ENCODE assay signal across 10 cellular contexts in genomic region chr10:58641095-58641531, GRCh38.
DNase-seq lines count a peak whose midpoint lies in the region; ATAC-seq, FAIRE-seq and TF ChIP-seq lines count a peak whose summit lies in the region.
"Had no signal": no experiment of that assay in that cellular context is flagged by ENCODE, and none has a peak within 500 bp of the region (broad histone marks: within the 10 kb centered on the region; RNA-seq: fewer than 3 reads in every experiment).

No MANE protein-coding gene starts in this region.

- H3K36me3 ChIP-seq in Caco-2 (ENCODE audit: control insufficient read depth, insufficient read depth, low read length) (no peaks in the 10 kb centered on the region), mucosa of descending colon (ENCODE audit: low read depth) (no peaks in the 10 kb centered on the region)

- H3K4me3 Mint-ChIP-seq in Caco-2 (ENCODE audit: unreplicated experiment): peak overlapping the region; percentile 44

- no peaks in the 10 kb centered on the region for H3K9me3 ChIP-seq in Caco-2
- H3K9me3 ChIP-seq in mucosa of descending colon: no peaks in the 10 kb centered on the region

- peak; percentile 20 for ATAC-seq in mucosa of descending colon
- ATAC-seq in GM19463 (IDR thresholded peaks at IDR 0.05; ENCODE audit: unreplicated experiment): no peak
- no peak for ATAC-seq in HG02973 (IDR thresholded peaks at IDR 0.05; ENCODE audit: unreplicated experiment)

- DNase-seq in Caco-2 (peak; percentile 70 to 77), LHCN-M2 (ENCODE audit: low read depth) (peak; percentile 96), astrocyte of the hippocampus (ENCODE audit: low read depth, low spot score) (peak; percentile 90), mucosa of descending colon (no peak), H54 (ENCODE audit: insufficient read length, low spot score) (no peak), substantia nigra (lab: John Stamatoyannopoulos, UW) (no peak)
- DNase-seq: head of caudate nucleus, T-helper 1 cell had no signal

- H3K9me3 Mint-ChIP-seq in Caco-2 (ENCODE audit: unreplicated experiment): no peaks in the 10 kb centered on the region

- no TSS peak for BruUV-seq in Caco-2 (replicated peaks; lab: Mats Ljungman, UMichigan)

- TF ChIP-seq POLR2A in H54 (IDR thresholded peaks at IDR 0.05; ENCODE audit: low read depth, low read length): no peak

- peak; percentile 60 to 73 for TF ChIP-seq CTCF in Caco-2 (IDR thresholded peaks at IDR 0.05; ENCODE audit: insufficient read depth in 1 of 2, low read depth in 1 of 2, low read length in 1 of 2, severe bottlenecking in 1 of 2, unreplicated experiment in 1 of 2)
- no peak for TF ChIP-seq CTCF in mucosa of descending colon (IDR thresholded peaks at IDR 0.05)

- peaks cover 35% of the 10 kb centered on the region for H3K36me3 Mint-ChIP-seq in Caco-2 (ENCODE audit: insufficient read depth, unreplicated experiment)

- CTCF ChIA-PET in Caco-2 (lab: Charles Lee): interaction anchor here (0.5 to 2.0 kb wide), 10 partner anchors 9 to 227 kb away, joined by 3 to 31 read pairs (median 4); no protein-coding TSS in a partner anchor

- no peak for FAIRE-seq in H54 (lab: Jason Lieb, UNC)

- H3K4me1 ChIP-seq in Caco-2 (peaks cover 42% of the 10 kb centered on the region), mucosa of descending colon (ENCODE audit: low read depth) (no peaks in the 10 kb centered on the region)

- no peak overlapping the region for H3K27ac ChIP-seq in substantia nigra (ENCODE audit: low read depth, low read length, poor library complexity, severe bottlenecking)

- H3K4me3 ChIP-seq in Caco-2 (ENCODE audit: low read depth, low read length): no peak overlapping the region
- H3K4me3 ChIP-seq in mucosa of descending colon: no peak overlapping the region

- intact Hi-C loops in Caco-2 (cut with micrococcal nuclease; ENCODE audit: unreplicated experiment): loop anchor here (1.0 to 10.0 kb wide), 6 partner anchors 85 to 534 kb away; partner anchors contain the start of gene PHYHIPL
- intact Hi-C loops in mucosa of descending colon (cut with DNase I, micrococcal nuclease): no loop called here

- peak overlapping the region; percentile 60 for H3K27ac Mint-ChIP-seq in Caco-2 (ENCODE audit: unreplicated experiment)

- peaks cover 55% of the 10 kb centered on the region for H3K4me1 Mint-ChIP-seq in Caco-2 (ENCODE audit: low read depth, unreplicated experiment)

- POLR2A ChIA-PET in Caco-2 (lab: Charles Lee): interaction anchor here (0.6 to 1.2 kb wide), 2 partner anchors 126 to 142 kb away, joined by 6 to 8 read pairs; no protein-coding TSS in a partner anchor

- no peaks in the 10 kb centered on the region for H3K27me3 ChIP-seq in Caco-2 (replicated peaks; ENCODE audit: control insufficient read depth, insufficient read depth, low read length)

- H3K27me3 Mint-ChIP-seq in Caco-2 (ENCODE audit: insufficient read depth, unreplicated experiment): no peaks in the 10 kb centered on the region

Comparison
In these comparisons a context has a peak if more than half of its experiments do, and no peak if none do; other contexts are left out.
1. DNase-seq: peak in Caco-2 (2 of 2), LHCN-M2 (single experiment) and astrocyte of the hippocampus (single experiment); none in mucosa of descending colon (0 of 3), H54 (single experiment) and substantia nigra (0 of 49).